In genomic region chr12:75922944-75923642, GRCh38 we compare ENCODE assay signal across 18 cellular contexts.
"Had no signal": no experiment of that assay in that cellular context is flagged by ENCODE, and none has a peak within 500 bp of the region (broad histone marks: within the 10 kb centered on the region; RNA-seq: fewer than 3 reads in every experiment).

No MANE protein-coding gene starts in this region.

- ATAC-seq: left lung, pancreas, sciatic nerve, T-helper 17 cell had no signal

- H3K9me3 ChIP-seq: adrenal gland, pancreas, thyroid gland, vagina had no signal

- H3K4me1 ChIP-seq: adrenal gland, left lung, thyroid gland, vagina had no signal

- H3K36me3 ChIP-seq: adrenal gland, cardiac muscle cell, left lung, pancreas, spleen, thyroid gland, vagina had no signal

- H3K27ac Mint-ChIP-seq: endodermal cell, naive B cell had no signal

- H3K27me3 ChIP-seq: adrenal gland, cardiac muscle cell, dorsolateral prefrontal cortex, left lung, pancreas, spleen, thyroid gland, vagina had no signal

- H3K27ac ChIP-seq: adrenal gland, cardiac muscle cell, dorsolateral prefrontal cortex, left lung, pancreas, spleen, thyroid gland, vagina had no signal

- H3K4me1 Mint-ChIP-seq: T-helper 17 cell had no signal

- DNase-seq: activated T-cell treated with anti-CD3 and anti-CD28 coated beads, Interleukin-2, amount 50 U/mL, for 48 hours; adrenal gland; dorsolateral prefrontal cortex; endodermal cell; erythroblast; hippocampal formation; kidney; left lung; mammary epithelial cell; naive B cell; pancreas; SK-N-SH; spleen; T-helper 17 cell; thyroid gland had no signal

- H3K4me3 Mint-ChIP-seq: endodermal cell, naive B cell, T-helper 17 cell had no signal

- H3K4me3 ChIP-seq: adrenal gland, cardiac muscle cell, dorsolateral prefrontal cortex, left lung, pancreas, spleen, thyroid gland, vagina had no signal
